Comparison of ENCODE assay signal across 1 cellular context in genomic region chr15:60735559-60736047, GRCh38.
TF ChIP-seq lines count a peak whose summit lies in the region.

No MANE protein-coding gene starts in this region.

TF ChIP-seq in HepG2, 621 proteins besides CTCF, POLR2A, EP300 and RAD21 (continued from another document and continues in another):
- TF ChIP-seq ZNF318 (CRISPR knock-in tag; IDR thresholded peaks at IDR 0.05) (no peak), KIAA2018 (CRISPR knock-in tag; IDR thresholded peaks at IDR 0.05; ENCODE audit: borderline replicate concordance) (no peak), RELA (CRISPR knock-in tag; IDR thresholded peaks at IDR 0.05) (no peak), SMYD3 (CRISPR knock-in tag; IDR thresholded peaks at IDR 0.05) (no peak), ZSCAN31 (CRISPR knock-in tag; IDR thresholded peaks at IDR 0.05; ENCODE audit: low read depth) (no peak), FUBP1 (CRISPR knock-in tag; IDR thresholded peaks at IDR 0.05; ENCODE audit: borderline replicate concordance) (no peak), TFDP2 (CRISPR knock-in tag; IDR thresholded peaks at IDR 0.05) (peak; percentile 32; the same call in 1 of the 2 replicates), YY1 (IDR thresholded peaks at IDR 0.05; ENCODE audit: insufficient read depth, insufficient replicate concordance, low read depth, low read length) (no peak), ZNF496 (CRISPR knock-in tag; IDR thresholded peaks at IDR 0.05; ENCODE audit: insufficient replicate concordance) (no peak), SPEN (CRISPR knock-in tag; IDR thresholded peaks at IDR 0.05; ENCODE audit: low read depth) (no peak), RXRA (CRISPR knock-in tag; IDR thresholded peaks at IDR 0.05) (no peak; the same call in 1 of the 2 replicates), DZIP1 (CRISPR knock-in tag; IDR thresholded peaks at IDR 0.05) (no peak), GATAD1 (CRISPR knock-in tag; IDR thresholded peaks at IDR 0.05) (no peak), RNF2 (conservative IDR thresholded peaks at IDR 0.05; ENCODE audit: low read depth) (no peak), RBM39 (IDR thresholded peaks at IDR 0.05; ENCODE audit: low read depth, low read length, poor library complexity, severe bottlenecking) (no peak), PRDM4 (CRISPR knock-in tag; IDR thresholded peaks at IDR 0.05; ENCODE audit: borderline replicate concordance) (no peak), MAFK (conservative IDR thresholded peaks at IDR 0.05 in 1 of 2, IDR thresholded peaks at IDR 0.05 in 1 of 2; ENCODE audit: low read length in 2 of 2) (no peak), ZNF570 (CRISPR knock-in tag; IDR thresholded peaks at IDR 0.05; ENCODE audit: borderline replicate concordance) (no peak), MYNN (CRISPR knock-in tag; IDR thresholded peaks at IDR 0.05; ENCODE audit: low read depth) (no peak), CREBL2 (CRISPR knock-in tag; IDR thresholded peaks at IDR 0.05; ENCODE audit: borderline replicate concordance) (no peak), YEATS2 (CRISPR knock-in tag; IDR thresholded peaks at IDR 0.05; ENCODE audit: borderline replicate concordance) (no peak; the same call in 1 of the 2 replicates), ZNF121 (CRISPR knock-in tag; IDR thresholded peaks at IDR 0.05) (no peak), ZNF225 (CRISPR knock-in tag; IDR thresholded peaks at IDR 0.05) (no peak), PAX8 (CRISPR knock-in tag; IDR thresholded peaks at IDR 0.05; ENCODE audit: borderline replicate concordance) (no peak), IKZF5 (CRISPR knock-in tag; IDR thresholded peaks at IDR 0.05) (peak; percentile 60; the same call in 1 of the 2 replicates), ZNF766 (CRISPR knock-in tag; IDR thresholded peaks at IDR 0.05; ENCODE audit: borderline replicate concordance) (no peak)
